In genomic region chr11:84249344-84250135, GRCh38 we compare ENCODE assay signal across 12 cellular contexts.
DNase-seq lines count a peak whose midpoint lies in the region; ATAC-seq, FAIRE-seq and TF ChIP-seq lines count a peak whose summit lies in the region.
"Had no signal": no experiment of that assay in that cellular context is flagged by ENCODE, and none has a peak within 500 bp of the region (broad histone marks: within the 10 kb centered on the region; RNA-seq: fewer than 3 reads in every experiment).

No MANE protein-coding gene starts in this region.

- no peak overlapping the region for H3K27ac Mint-ChIP-seq in endothelial cell (ENCODE audit: unreplicated experiment)

- no peaks in the 10 kb centered on the region for H3K9me3 ChIP-seq in right atrium auricular region
- H3K9me3 ChIP-seq in adrenal gland (replicated peaks in 1 of 3): peaks cover 0 to 7% (median 0%) of the 10 kb centered on the region in 3 donors

- H3K9me3 Mint-ChIP-seq in endothelial cell (ENCODE audit: unreplicated experiment): no peaks in the 10 kb centered on the region

- intact Hi-C loops in left ventricle myocardium superior (cut with micrococcal nuclease) (no loop called here), adrenal gland (cut with DNase I) (no loop called here)

- ATAC-seq in left ventricle myocardium superior (peak; percentile 64), HG03025 (IDR thresholded peaks at IDR 0.05; ENCODE audit: low FRiP score, unreplicated experiment) (peak; percentile 93)

- H3K27me3 ChIP-seq in right atrium auricular region: no peaks in the 10 kb centered on the region
- no peaks in the 10 kb centered on the region for H3K27me3 ChIP-seq in adrenal gland

- H3K4me1 ChIP-seq in right atrium auricular region: no peaks in the 10 kb centered on the region
- peaks cover 20 to 47% of the 10 kb centered on the region in 2 donors for H3K4me1 ChIP-seq in adrenal gland (replicated peaks in 1 of 2)

- H3K4me3 ChIP-seq in right atrium auricular region: no peak overlapping the region
- no peak overlapping the region for H3K4me3 ChIP-seq in adrenal gland
- H3K4me3 ChIP-seq: SK-N-MC had no signal

- FAIRE-seq in urothelium cell line (lab: Jason Lieb, UNC): no peak

- H3K4me1 Mint-ChIP-seq in endothelial cell (ENCODE audit: unreplicated experiment): no peaks in the 10 kb centered on the region
- H3K4me1 Mint-ChIP-seq: central memory CD8-positive, alpha-beta T cell had no signal

- H3K36me3 Mint-ChIP-seq in endothelial cell (ENCODE audit: low read depth, unreplicated experiment): no peaks in the 10 kb centered on the region

- H3K27me3 Mint-ChIP-seq in endothelial cell (ENCODE audit: unreplicated experiment): no peaks in the 10 kb centered on the region
- H3K27me3 Mint-ChIP-seq: central memory CD8-positive, alpha-beta T cell had no signal

- 66 to 83% (median 76%) methylated on average over 4 of the region's 4 CpGs for WGBS in adrenal gland, 4 donors

- H3K36me3 ChIP-seq in right atrium auricular region (no peaks in the 10 kb centered on the region), adrenal gland (replicated peaks in 1 of 2) (no peaks in the 10 kb centered on the region)

- H3K27ac ChIP-seq in right atrium auricular region (no peak overlapping the region), adrenal gland (peak overlapping the region; percentile 40 to 80 (median 61)), caudate nucleus (ENCODE audit: low read depth, low read length) (no peak overlapping the region)
- H3K27ac ChIP-seq: HL-60 had no signal

- TF ChIP-seq CTCF in right atrium auricular region (IDR thresholded peaks at IDR 0.05) (no peak), adrenal gland (IDR thresholded peaks at IDR 0.05) (no peak), endothelial cell (IDR thresholded peaks at IDR 0.05; ENCODE audit: unreplicated experiment) (no peak)

- DNase-seq in left ventricle myocardium superior (no peak), right atrium auricular region (ENCODE audit: low spot score) (no peak), adrenal gland (peak in 1 of 7 donors; percentile 5), urothelium cell line (ENCODE audit: low spot score) (peak; percentile 9), HuH-7.5 (ENCODE audit: low spot score) (no peak), endothelial cell (ENCODE audit: low spot score) (no peak), caudate nucleus (lab: John Stamatoyannopoulos, UW) (no peak)
- DNase-seq: NCI-H2171 had no signal

- no peak for TF ChIP-seq POLR2A in adrenal gland (IDR thresholded peaks at IDR 0.05)

- H3K4me3 Mint-ChIP-seq in endothelial cell (ENCODE audit: unreplicated experiment): no peak overlapping the region
- H3K4me3 Mint-ChIP-seq: central memory CD8-positive, alpha-beta T cell had no signal

Comparison
In these comparisons a context has a peak if more than half of its experiments do, and no peak if none do; other contexts are left out.
1. H3K27ac ChIP-seq: peak in adrenal gland (5 of 5); none in right atrium auricular region (0 of 2) and caudate nucleus (single experiment).